Comparison of ENCODE assay signal across 11 cellular contexts in the genomic region with DNA sequence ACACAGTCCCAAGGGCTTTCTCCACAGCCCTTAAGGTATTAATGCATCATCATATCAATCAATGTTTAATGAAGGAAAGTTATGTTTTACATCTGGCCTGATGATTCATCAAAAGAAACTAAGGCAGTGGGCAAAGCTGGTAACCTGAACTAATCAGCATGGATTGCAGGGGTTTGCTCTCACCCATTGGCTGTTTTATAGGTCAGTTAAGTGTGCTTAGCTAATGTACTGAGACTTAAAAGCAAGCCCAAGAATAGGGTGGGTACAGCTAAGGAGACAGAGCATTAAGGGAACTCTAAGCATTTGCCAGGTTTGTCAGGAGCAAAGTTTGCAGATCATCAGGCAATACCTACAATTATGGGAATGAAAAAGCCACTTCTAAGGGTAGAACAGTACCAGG.
"Had no signal": no experiment of that assay in that cellular context is flagged by ENCODE, and none has a peak within 500 bp of the region (broad histone marks: within the 10 kb centered on the region; RNA-seq: fewer than 3 reads in every experiment).

No MANE protein-coding gene starts in this region.

- DNase-seq: effector CD8-positive, alpha-beta T cell; heart right ventricle; hypothalamus; naive thymus-derived CD8-positive, alpha-beta T cell; posterior cingulate gyrus; stimulated activated CD4-positive, alpha-beta T cell treated with anti-CD3 and anti-CD28 coated beads, Interleukin-2, amount 100 ng/mL, for 24 hours; stimulated activated CD4-positive, alpha-beta T cell treated with anti-CD3 and anti-CD28 coated beads, Interleukin-4, amount 100 ng/mL, for 4 hours; stimulated activated naive B cell treated with anti-CD40 and anti-IgM and Interleukin-4, amounts not matched to agents 10 μg/mL and 1 μg/mL and 100 μg/mL, for 72 hours; stimulated activated naive CD8-positive, alpha-beta T cell treated with anti-CD3 and anti-CD28 coated beads, Interleukin-15, amount 100 ng/mL, for 72 hours; testis; upper lobe of right lung had no signal
